8 cellular contexts compared by ENCODE assay signal in the genomic region with DNA sequence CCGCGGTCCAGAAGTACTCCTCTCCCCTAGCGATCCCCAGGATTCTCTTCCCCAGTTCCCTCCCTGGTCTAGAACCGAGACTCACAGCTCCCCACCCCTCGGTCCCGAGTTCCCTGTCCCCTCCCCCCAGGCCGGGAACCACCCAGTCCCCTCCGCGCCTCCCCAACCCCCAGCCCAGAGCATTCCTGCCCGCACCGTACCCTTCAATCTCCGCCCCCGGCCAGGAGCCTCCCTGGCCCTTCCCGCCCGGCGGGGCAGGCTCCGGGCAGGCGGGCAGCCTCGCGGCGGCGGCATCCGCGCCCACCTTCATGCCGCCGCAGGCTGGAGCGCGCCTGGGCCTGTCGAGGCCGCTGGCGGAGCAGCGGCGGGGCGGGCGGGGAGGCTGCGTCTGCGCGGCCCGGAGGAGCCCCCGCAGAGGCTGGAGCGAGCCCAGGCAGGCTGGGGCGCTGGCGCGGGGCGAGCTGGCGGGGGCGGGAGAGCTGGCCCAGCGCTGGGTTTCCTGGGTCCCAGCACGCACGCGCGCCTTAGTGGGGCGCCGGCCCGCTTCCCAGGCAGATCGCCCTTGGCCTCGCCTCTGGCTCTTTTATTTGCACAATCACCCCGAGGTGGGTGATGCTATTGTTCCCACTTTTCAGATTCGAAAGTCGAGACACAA. TPM values are rescaled to one million over a fixed set of nuclear protein-coding genes. Genes with fewer than 3 reads are reported as not detected.
A peak's percentile ranks its signal among the peaks of the same experiment; 100 is the strongest.
DNase-seq lines count a peak whose midpoint lies in the region; ATAC-seq and FAIRE-seq lines count a peak whose summit lies in the region.

No MANE protein-coding gene starts in this region.

- H3K36me3 ChIP-seq in iPS-20b (ENCODE audit: insufficient read depth, low read depth, low read length): no peaks in the 10 kb centered on the region
- H3K36me3 ChIP-seq in small intestine (ENCODE audit: control insufficient read depth in 2 of 2, insufficient read depth in 2 of 2, low read length in 2 of 2): no peaks in the 10 kb centered on the region

- H3K9me3 Mint-ChIP-seq in IgD-negative memory B cell: no peaks in the 10 kb centered on the region

- H3K9me3 ChIP-seq in iPS-20b (ENCODE audit: insufficient read depth, low read depth, low read length) (no peaks in the 10 kb centered on the region), small intestine (ENCODE audit: control insufficient read depth, low read depth) (no peaks in the 10 kb centered on the region)

- no peak overlapping the region for H3K27ac Mint-ChIP-seq in IgD-negative memory B cell

- H3K9ac ChIP-seq in iPS-20b (ENCODE audit: low read depth, low read length): peak overlapping the region; percentile 41; the same call in 1 of the 2 replicates

- H3K4me1 Mint-ChIP-seq in IgD-negative memory B cell: peaks cover 0 to 2% (median 1%) of the 10 kb centered on the region in 3 donors

- peak; percentile 65 for DNase-seq in NCI-H748 (lab: John Stamatoyannopoulos, UW; ENCODE audit: unreplicated experiment)
- DNase-seq in NCI-H748 treated with DMSO at 0.1 percent for 48 hours (lab: John Stamatoyannopoulos, UW): no peak
- DNase-seq in astrocyte of the hippocampus (ENCODE audit: low read depth, low spot score): peak; percentile 88
- no peak for DNase-seq in small intestine
- no peak for DNase-seq in midbrain (lab: John Stamatoyannopoulos, UW)

- FAIRE-seq in small intestine (lab: Jason Lieb, UNC): no peak

- peaks cover 69% of the 10 kb centered on the region for H3K27me3 ChIP-seq in iPS-20b (ENCODE audit: insufficient read depth, low read length)
- H3K27me3 ChIP-seq in small intestine (ENCODE audit: control insufficient read depth in 2 of 2, insufficient read depth in 2 of 2, low read length in 2 of 2): peaks cover 0 to 2% of the 10 kb centered on the region in 2 donors

- H3K36me3 Mint-ChIP-seq in IgD-negative memory B cell: no peaks in the 10 kb centered on the region

- peak overlapping the region in 3 of 4 donors; percentile 77 to 90 (median 78) for H3K4me3 Mint-ChIP-seq in IgD-negative memory B cell

- H3K4me1 ChIP-seq in iPS-20b (ENCODE audit: insufficient read depth, low read length) (no peaks in the 10 kb centered on the region; the same call in 1 of the 2 replicates), small intestine (ENCODE audit: control insufficient read depth in 2 of 2, insufficient read depth in 1 of 2, low read depth in 1 of 2, low read length in 1 of 2) (peaks cover 2 to 9% of the 10 kb centered on the region in 2 donors)

- WGBS in small intestine, 3 donors: 1 to 2% (median 1%) methylated on average over 35 to 60 of the region's 60 CpGs

- H3K27ac ChIP-seq in iPS-20b (ENCODE audit: low read length): no peak overlapping the region
- H3K27ac ChIP-seq in small intestine (ENCODE audit: low read depth in 1 of 2, low read length in 1 of 2): peak overlapping the region in 1 of 2 donors; percentile 65

- ATAC-seq in HG02852 (IDR thresholded peaks at IDR 0.05; ENCODE audit: unreplicated experiment): no peak

- peaks cover 4% of the 10 kb centered on the region for H3K27me3 Mint-ChIP-seq in IgD-negative memory B cell

- peak overlapping the region; percentile 61; the same call in 1 of the 2 replicates for H3K4me3 ChIP-seq in iPS-20b (ENCODE audit: low read length)
- H3K4me3 ChIP-seq in small intestine (ENCODE audit: low read depth in 1 of 2, low read length in 2 of 2): peak overlapping the region; percentile 31 to 42

RNA-seq across cellular contexts. Expression of a gene that starts 22.2 kb away (rescaled TPM):
- polyA plus RNA-seq in IgD-negative memory B cell: 37.2 TPM
- 1 to 10 TPM in 1 of 3 donors, under 1 TPM in 1, not detected in 1; 0.81 to 1.1 TPM for polyA plus RNA-seq in small intestine

Comparison
In these comparisons a context has a peak if more than half of its experiments do, and no peak if none do; other contexts are left out.
1. DNase-seq: peak in NCI-H748 (single experiment) and astrocyte of the hippocampus (single experiment); none in NCI-H748 treated with DMSO at 0.1 percent for 48 hours (single experiment), small intestine (single experiment) and midbrain (single experiment).
2. RNA of a gene that starts 22.2 kb away (polyA plus RNA-seq): 37.2 TPM in IgD-negative memory B cell (single experiment); 0.81 to 1.1 TPM in small intestine; every median in the first group is over 10 times any median in the second.